In the genomic region with DNA sequence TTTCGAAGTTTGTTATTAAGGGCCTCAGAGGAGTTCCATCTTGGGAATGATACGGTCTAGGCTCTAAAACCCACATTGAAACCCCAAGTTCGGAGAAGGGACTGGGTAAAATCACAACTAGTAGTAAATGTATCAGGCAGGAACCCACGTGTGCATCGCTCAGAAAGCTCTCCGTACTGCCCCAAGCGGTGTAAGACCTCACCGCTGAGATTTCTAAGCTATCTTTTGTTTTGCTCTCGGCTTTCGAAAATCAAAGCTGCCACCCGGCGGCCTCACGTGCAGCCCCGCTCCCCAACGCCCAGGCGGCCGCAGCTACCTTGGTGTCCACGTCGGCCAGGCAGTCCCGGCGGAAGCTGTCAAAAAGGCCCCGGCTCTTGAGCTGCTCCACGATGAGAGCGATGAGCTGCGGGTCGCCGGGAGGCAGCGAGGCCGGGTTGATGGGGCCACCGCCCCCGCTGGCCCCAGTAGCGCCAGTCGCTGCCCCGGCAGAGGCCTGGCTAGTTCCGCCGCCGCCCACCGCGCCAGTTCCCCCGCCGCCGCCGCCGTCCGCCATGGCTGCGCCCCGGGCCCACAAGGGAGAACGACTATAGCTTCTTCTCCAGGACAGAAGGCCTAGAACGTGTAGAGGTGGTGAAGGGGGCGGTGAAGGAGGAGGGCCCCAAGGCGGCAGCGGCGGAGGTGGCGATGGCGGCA, we compare ENCODE assay signal across 8 cellular contexts. TPM values are rescaled to one million over a fixed set of nuclear protein-coding genes. Genes with fewer than 3 reads are reported as not detected.
DNase-seq lines count a peak whose midpoint lies in the region; ATAC-seq and TF ChIP-seq lines count a peak whose summit lies in the region.

No MANE protein-coding gene starts in this region.

- H3K4me1 ChIP-seq in duodenal mucosa (ENCODE audit: control insufficient read depth in 1 of 2, insufficient read depth in 2 of 2, low read length in 2 of 2) (peaks cover 22 to 28% of the 10 kb centered on the region in 2 donors), lung (ENCODE audit: control insufficient read depth in 2 of 2, insufficient read depth in 2 of 2, low read length in 2 of 2) (peaks cover 8 to 16% of the 10 kb centered on the region in 2 donors)

- H3K27ac Mint-ChIP-seq in activated CD4-positive, alpha-beta memory T cell treated with anti-CD3 and anti-CD28 coated beads for 36 hours = peak overlapping the region; percentile 90

- intact Hi-C loops in activated CD4-positive, alpha-beta memory T cell treated with anti-CD3 and anti-CD28 coated beads for 36 hours (cut with micrococcal nuclease) = loop anchor here (1.0 to 10.0 kb wide), 8 partner anchors 173 to 1901 kb away; a partner anchor contains a TSS

- H3K27ac ChIP-seq in duodenal mucosa (ENCODE audit: low read depth, low read length) (peak overlapping the region; percentile 90), lung (ENCODE audit: low read depth in 1 of 2, low read length in 1 of 2) (peak overlapping the region; percentile 89 to 98)

- 0% methylated on average over 49 to 55 of the region's 55 CpGs for WGBS in lung, 2 donors

- peaks cover 49% of the 10 kb centered on the region for H3K4me1 Mint-ChIP-seq in activated CD4-positive, alpha-beta memory T cell treated with anti-CD3 and anti-CD28 coated beads for 36 hours (ENCODE audit: low read depth)

- DNase-seq in Ammon's horn (ENCODE audit: low spot score) (peak; percentile 86), NCI-H69 (lab: John Stamatoyannopoulos, UW) (peak; percentile 85), lung (ENCODE audit: low spot score) (peak; percentile 66)
- DNase-seq in activated CD4-positive, alpha-beta memory T cell treated with anti-CD3 and anti-CD28 coated beads for 36 hours = peak; percentile 80
- peak; percentile 41 to 48 (median 44) for DNase-seq in stimulated activated CD4-positive, alpha-beta T cell treated with anti-CD3 and anti-CD28 coated beads, TNF-alpha, amount 100 ng/mL, for 4 hours (ENCODE audit: low read depth in 3 of 3)

- H3K36me3 ChIP-seq in duodenal mucosa (ENCODE audit: control insufficient read depth in 1 of 2, insufficient read depth in 2 of 2, low read length in 2 of 2) (peaks cover 9 to 21% of the 10 kb centered on the region in 2 donors), lung (ENCODE audit: control insufficient read depth in 2 of 2, insufficient read depth in 2 of 2, low read length in 2 of 2) (peaks cover 1 to 13% of the 10 kb centered on the region in 2 donors)

- H3K9ac ChIP-seq in duodenal mucosa (ENCODE audit: low read depth in 1 of 2, low read length in 2 of 2) = peak overlapping the region; percentile 56 to 72

- H3K9me3 Mint-ChIP-seq in activated CD4-positive, alpha-beta memory T cell treated with anti-CD3 and anti-CD28 coated beads for 36 hours = no peaks in the 10 kb centered on the region

- CTCF ChIA-PET in activated CD4-positive, alpha-beta memory T cell treated with anti-CD3 and anti-CD28 coated beads for 36 hours (lab: Charles Lee) = interaction anchor here (0.7 to 8.3 kb wide), 29 partner anchors 11 to 696 kb away, joined by 3 to 115 read pairs (median 4); a partner anchor contains a TSS

- H3K27me3 Mint-ChIP-seq in activated CD4-positive, alpha-beta memory T cell treated with anti-CD3 and anti-CD28 coated beads for 36 hours = no peaks in the 10 kb centered on the region

- peak overlapping the region; percentile 95 for H3K4me3 Mint-ChIP-seq in activated CD4-positive, alpha-beta memory T cell treated with anti-CD3 and anti-CD28 coated beads for 36 hours

- peaks cover 20% of the 10 kb centered on the region for H3K36me3 Mint-ChIP-seq in activated CD4-positive, alpha-beta memory T cell treated with anti-CD3 and anti-CD28 coated beads for 36 hours

- H3K4me3 ChIP-seq in duodenal mucosa (ENCODE audit: low read depth in 1 of 2, low read length in 2 of 2) = peak overlapping the region; percentile 75 to 77
- H3K4me3 ChIP-seq in lung = peak overlapping the region; percentile 88

- TF ChIP-seq CTCF in lung (IDR thresholded peaks at IDR 0.05; ENCODE audit: control extremely low read depth, extremely low read depth) = no peak

- H3K27me3 ChIP-seq in duodenal mucosa (ENCODE audit: control insufficient read depth in 1 of 2, insufficient read depth in 2 of 2, low read length in 2 of 2) = no peaks in the 10 kb centered on the region
- H3K27me3 ChIP-seq in lung (ENCODE audit: control insufficient read depth, insufficient read depth) = no peaks in the 10 kb centered on the region

- POLR2A ChIA-PET in activated CD4-positive, alpha-beta memory T cell treated with anti-CD3 and anti-CD28 coated beads for 36 hours (lab: Charles Lee) = interaction anchor here (0.9 to 1.6 kb wide), 7 partner anchors 21 to 359 kb away, joined by 3 to 15 read pairs (median 4); a partner anchor contains a TSS

- H3K9me3 ChIP-seq in duodenal mucosa (ENCODE audit: control insufficient read depth in 1 of 2, low read length in 2 of 2) (no peaks in the 10 kb centered on the region), lung (ENCODE audit: control insufficient read depth in 2 of 2, insufficient read depth in 1 of 2, low read length in 1 of 2) (no peaks in the 10 kb centered on the region)

- ATAC-seq in GM19043 (IDR thresholded peaks at IDR 0.05; ENCODE audit: low read depth, unreplicated experiment) (peak; percentile 50), HG03378 (IDR thresholded peaks at IDR 0.05; ENCODE audit: unreplicated experiment) (peak; percentile 57), lung (ENCODE audit: insufficient read depth, low FRiP score) (peak; percentile 71)

RNA-seq across cellular contexts. Expression of a gene that starts 0.4 kb away (rescaled TPM):
- 10 to 100 TPM; 23.9 to 28.6 TPM for total RNA-seq in activated CD4-positive, alpha-beta memory T cell treated with anti-CD3 and anti-CD28 coated beads for 36 hours
- total RNA-seq in lung = 10 to 100 TPM; 37.3 to 63.1 TPM
- 10 to 100 TPM; 23.3 to 34.4 TPM for polyA plus RNA-seq in lung

Comparison
In these comparisons a context has a peak if more than half of its experiments do, and no peak if none do; other contexts are left out.
1. Peak in every context shown above with its lines: DNase-seq, ATAC-seq, H3K4me3 ChIP-seq and H3K27ac ChIP-seq.